Comparison of ENCODE assay signal across 33 cellular contexts in the genomic region with DNA sequence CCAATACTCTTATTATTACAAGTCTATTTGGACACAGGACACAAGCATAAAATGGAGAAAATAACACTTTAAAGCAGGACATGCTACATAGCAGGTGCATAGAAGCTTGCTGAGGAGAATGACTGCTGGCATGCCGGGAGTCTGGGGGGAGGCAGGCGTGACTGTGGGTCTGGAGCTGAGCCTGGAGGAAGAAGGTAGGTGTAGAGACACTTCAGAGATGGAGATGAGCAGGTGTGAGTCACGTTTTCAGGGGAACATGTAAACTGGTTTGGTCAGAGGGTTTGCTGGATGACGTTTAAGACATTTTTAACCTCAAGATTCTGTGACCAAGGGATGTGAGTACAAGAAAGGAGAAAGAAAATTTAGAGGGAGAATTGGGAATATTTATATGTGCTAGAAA. TPM values are rescaled to one million over a fixed set of nuclear protein-coding genes. Genes with fewer than 3 reads are reported as not detected.
DNase-seq lines count a peak whose midpoint lies in the region; ATAC-seq, FAIRE-seq and TF ChIP-seq lines count a peak whose summit lies in the region.
"Had no signal": no experiment of that assay in that cellular context is flagged by ENCODE, and none has a peak within 500 bp of the region (broad histone marks: within the 10 kb centered on the region; RNA-seq: fewer than 3 reads in every experiment).

No MANE protein-coding gene starts in this region.

- no peaks in the 10 kb centered on the region for H3K79me2 ChIP-seq in keratinocyte (ENCODE audit: control insufficient read depth, insufficient read depth, low read length)

- H3K27ac ChIP-seq in keratinocyte (ENCODE audit: control insufficient read depth, insufficient read depth, low read length) (no peak overlapping the region), stomach (no peak overlapping the region)
- H3K27ac ChIP-seq: A549, esophagus muscularis mucosa, tibial artery, VCaP had no signal

- H3K36me3 ChIP-seq in keratinocyte (ENCODE audit: control insufficient read depth in 2 of 2, extremely low read depth in 1 of 2, insufficient read depth in 2 of 2, low read length in 2 of 2) (no peaks in the 10 kb centered on the region), stomach (peaks cover 12 to 71% (median 39%) of the 10 kb centered on the region in 4 donors)

- no peak overlapping the region for H3K27ac Mint-ChIP-seq in activated naive CD8-positive, alpha-beta T cell treated with anti-CD3 and anti-CD28 coated beads, Interleukin-2, amount 50 U/mL, for 24 hours
- H3K27ac Mint-ChIP-seq in activated naive CD8-positive, alpha-beta T cell treated with anti-CD3 and anti-CD28 coated beads for 36 hours, result no peak overlapping the region
- peak overlapping the region; percentile 42 for H3K27ac Mint-ChIP-seq in activated T-helper 17 cell treated with anti-CD3 and anti-CD28 coated beads, Interleukin-2, amount 50 U/mL, for 72 hours
- peak overlapping the region; percentile 85 for H3K27ac Mint-ChIP-seq in type B pancreatic cell
- H3K27ac Mint-ChIP-seq in activated CD8-positive, alpha-beta T cell treated with anti-CD3 and anti-CD28 coated beads for 36 hours, result no peak overlapping the region
- H3K27ac Mint-ChIP-seq: activated CD4-positive, alpha-beta T cell treated with anti-CD3 and anti-CD28 coated beads, Interleukin-2, amount 10 ng/mL, durations not matched to agents 7 days and 5 days; activated naive CD4-positive, alpha-beta T cell treated with anti-CD3 and anti-CD28 coated beads, Interleukin-2, amount 50 U/mL, for 24 hours; activated T-helper 2 cell treated with anti-CD3 and anti-CD28 coated beads, Interferon-gamma antibody, Interleukin-2, Interleukin-4, amounts not matched to agents 10 μg/mL and 5 μg/mL and 100 μg/mL, durations not matched to agents 14 hours and 24 hours and 36 hours; CD4-positive, alpha-beta T cell; progenitor cell of endocrine pancreas had no signal

- WGBS in stomach, 5 donors, result 60 to 77% (median 73%) methylated on average over 4 of the region's 4 CpGs

- H4K20me1 ChIP-seq in keratinocyte (ENCODE audit: control insufficient read depth, extremely low read depth, insufficient read depth, low read length), result no peaks in the 10 kb centered on the region

- intact Hi-C loops in stomach (cut with DNase I; ENCODE audit: low total_unique reads), result no loop called here
- intact Hi-C loops in activated CD8-positive, alpha-beta T cell treated with anti-CD3 and anti-CD28 coated beads for 36 hours (cut with micrococcal nuclease), result no loop called here

- FAIRE-seq in keratinocyte (lab: Jason Lieb, UNC), result peak; percentile 76
- FAIRE-seq: A549, frontal cortex, GM12892 had no signal

- H3K4me2 ChIP-seq in keratinocyte (ENCODE audit: control insufficient read depth, extremely low read depth, insufficient read depth, low read depth, low read length), result no peak overlapping the region
- H3K4me2 ChIP-seq: A549 had no signal

- no peaks in the 10 kb centered on the region for H3K27me3 Mint-ChIP-seq in activated naive CD8-positive, alpha-beta T cell treated with anti-CD3 and anti-CD28 coated beads, Interleukin-2, amount 50 U/mL, for 24 hours
- H3K27me3 Mint-ChIP-seq in activated naive CD8-positive, alpha-beta T cell treated with anti-CD3 and anti-CD28 coated beads for 36 hours, result no peaks in the 10 kb centered on the region
- no peaks in the 10 kb centered on the region for H3K27me3 Mint-ChIP-seq in activated T-helper 17 cell treated with anti-CD3 and anti-CD28 coated beads, Interleukin-2, amount 50 U/mL, for 72 hours
- no peaks in the 10 kb centered on the region for H3K27me3 Mint-ChIP-seq in type B pancreatic cell
- H3K27me3 Mint-ChIP-seq in activated CD8-positive, alpha-beta T cell treated with anti-CD3 and anti-CD28 coated beads for 36 hours, result no peaks in the 10 kb centered on the region
- H3K27me3 Mint-ChIP-seq: activated CD4-positive, alpha-beta T cell treated with anti-CD3 and anti-CD28 coated beads, Interleukin-2, amount 10 ng/mL, durations not matched to agents 7 days and 5 days; activated naive CD4-positive, alpha-beta T cell treated with anti-CD3 and anti-CD28 coated beads, Interleukin-2, amount 50 U/mL, for 24 hours; CD4-positive, alpha-beta T cell; effector memory CD8-positive, alpha-beta T cell; progenitor cell of endocrine pancreas had no signal

- no peaks in the 10 kb centered on the region for H3K36me3 Mint-ChIP-seq in activated naive CD8-positive, alpha-beta T cell treated with anti-CD3 and anti-CD28 coated beads, Interleukin-2, amount 50 U/mL, for 24 hours (ENCODE audit: low read depth)
- H3K36me3 Mint-ChIP-seq in activated naive CD8-positive, alpha-beta T cell treated with anti-CD3 and anti-CD28 coated beads for 36 hours, result no peaks in the 10 kb centered on the region
- no peaks in the 10 kb centered on the region for H3K36me3 Mint-ChIP-seq in activated T-helper 17 cell treated with anti-CD3 and anti-CD28 coated beads, Interleukin-2, amount 50 U/mL, for 72 hours (ENCODE audit: low read depth)
- peaks cover 13% of the 10 kb centered on the region for H3K36me3 Mint-ChIP-seq in type B pancreatic cell
- H3K36me3 Mint-ChIP-seq in activated CD8-positive, alpha-beta T cell treated with anti-CD3 and anti-CD28 coated beads for 36 hours (ENCODE audit: low read depth), result no peaks in the 10 kb centered on the region
- H3K36me3 Mint-ChIP-seq: activated naive CD4-positive, alpha-beta T cell treated with anti-CD3 and anti-CD28 coated beads, Interleukin-2, amount 50 U/mL, for 24 hours had no signal

- peaks cover 11% of the 10 kb centered on the region for H3K4me1 Mint-ChIP-seq in activated naive CD8-positive, alpha-beta T cell treated with anti-CD3 and anti-CD28 coated beads, Interleukin-2, amount 50 U/mL, for 24 hours
- H3K4me1 Mint-ChIP-seq in activated naive CD8-positive, alpha-beta T cell treated with anti-CD3 and anti-CD28 coated beads for 36 hours, result peaks cover 2% of the 10 kb centered on the region
- peaks cover 10% of the 10 kb centered on the region for H3K4me1 Mint-ChIP-seq in activated T-helper 17 cell treated with anti-CD3 and anti-CD28 coated beads, Interleukin-2, amount 50 U/mL, for 72 hours
- peaks cover 6% of the 10 kb centered on the region for H3K4me1 Mint-ChIP-seq in type B pancreatic cell (ENCODE audit: unreplicated experiment)
- peaks cover 9% of the 10 kb centered on the region for H3K4me1 Mint-ChIP-seq in activated CD8-positive, alpha-beta T cell treated with anti-CD3 and anti-CD28 coated beads for 36 hours (ENCODE audit: low read depth)

- no peaks in the 10 kb centered on the region for H3K9me1 ChIP-seq in keratinocyte (ENCODE audit: control insufficient read depth, extremely low read depth, insufficient read depth, low read length)

- no peak for DNase-seq in activated naive CD8-positive, alpha-beta T cell treated with anti-CD3 and anti-CD28 coated beads, Interleukin-2, amount 50 U/mL, for 24 hours
- DNase-seq in activated naive CD8-positive, alpha-beta T cell treated with anti-CD3 and anti-CD28 coated beads for 36 hours, result no peak
- DNase-seq in keratinocyte (ENCODE audit: low read depth, low spot score) (no peak), type B pancreatic cell (ENCODE audit: extremely low spot score, unreplicated experiment) (no peak), stomach (no peak)
- DNase-seq in activated CD8-positive, alpha-beta T cell treated with anti-CD3 and anti-CD28 coated beads for 36 hours, result no peak
- DNase-seq: activated CD4-positive, alpha-beta T cell treated with anti-CD3 and anti-CD28 coated beads, Interleukin-2, amount 10 ng/mL, durations not matched to agents 7 days and 5 days; AML-193; aorta; CD4-positive, alpha-beta T cell; cortex of kidney; effector memory CD8-positive, alpha-beta T cell; H7; mesendoderm; MG63; NCI-H446 treated with DMSO at 0.1 percent for 48 hours; stimulated activated CD4-positive, alpha-beta T cell treated with anti-CD3 and anti-CD28 coated beads, Interleukin-15, amount 100 ng/mL, for 24 hours; stimulated activated naive CD8-positive, alpha-beta T cell treated with anti-CD3 and anti-CD28 coated beads, Interleukin-15, Interleukin-2, amounts not matched to agents 100 U/mL and 50 U/mL, for 24 hours; tibial artery had no signal

- H3K9me3 Mint-ChIP-seq in activated naive CD8-positive, alpha-beta T cell treated with anti-CD3 and anti-CD28 coated beads, Interleukin-2, amount 50 U/mL, for 24 hours, result no peaks in the 10 kb centered on the region
- H3K9me3 Mint-ChIP-seq in activated naive CD8-positive, alpha-beta T cell treated with anti-CD3 and anti-CD28 coated beads for 36 hours, result no peaks in the 10 kb centered on the region
- no peaks in the 10 kb centered on the region for H3K9me3 Mint-ChIP-seq in activated T-helper 17 cell treated with anti-CD3 and anti-CD28 coated beads, Interleukin-2, amount 50 U/mL, for 72 hours
- no peaks in the 10 kb centered on the region for H3K9me3 Mint-ChIP-seq in type B pancreatic cell
- no peaks in the 10 kb centered on the region for H3K9me3 Mint-ChIP-seq in activated CD8-positive, alpha-beta T cell treated with anti-CD3 and anti-CD28 coated beads for 36 hours
- H3K9me3 Mint-ChIP-seq: activated CD4-positive, alpha-beta T cell treated with anti-CD3 and anti-CD28 coated beads, Interleukin-2, amount 10 ng/mL, durations not matched to agents 7 days and 5 days; activated naive CD4-positive, alpha-beta T cell treated with anti-CD3 and anti-CD28 coated beads, Interleukin-2, amount 50 U/mL, for 24 hours; activated T-helper 2 cell treated with anti-CD3 and anti-CD28 coated beads, Interferon-gamma antibody, Interleukin-2, Interleukin-4, amounts not matched to agents 10 μg/mL and 5 μg/mL and 100 μg/mL, durations not matched to agents 14 hours and 24 hours and 36 hours; CD4-positive, alpha-beta T cell; effector memory CD8-positive, alpha-beta T cell had no signal

- no peak overlapping the region for H2AFZ ChIP-seq in keratinocyte (ENCODE audit: control insufficient read depth, low read length)

- no peak overlapping the region for H3K9ac ChIP-seq in keratinocyte (ENCODE audit: control insufficient read depth, extremely low read depth, insufficient read depth, low read length)

- TF ChIP-seq CTCF in keratinocyte (optimal IDR thresholded peaks at IDR 0.05 in 1 of 3, IDR thresholded peaks at IDR 0.05 in 1 of 3, conservative IDR thresholded peaks at IDR 0.05 in 1 of 3; ENCODE audit: extremely low read depth in 1 of 3, insufficient read depth in 2 of 3, low read length in 3 of 3), result no peak
- TF ChIP-seq CTCF in type B pancreatic cell (conservative IDR thresholded peaks at IDR 0.05), result no peak
- no peak for TF ChIP-seq CTCF in stomach (IDR thresholded peaks at IDR 0.05)
- TF ChIP-seq CTCF in activated CD8-positive, alpha-beta T cell treated with anti-CD3 and anti-CD28 coated beads for 36 hours (IDR thresholded peaks at IDR 0.05), result no peak

- POLR2A ChIA-PET in activated CD8-positive, alpha-beta T cell treated with anti-CD3 and anti-CD28 coated beads for 36 hours (lab: Charles Lee), result interaction anchor here (0.6 kb wide), 1 partner anchor 26 kb away, joined by 3 read pairs; no protein-coding TSS in a partner anchor

- no peak for TF ChIP-seq POLR2A in stomach (IDR thresholded peaks at IDR 0.05)

- CTCF ChIA-PET in activated CD8-positive, alpha-beta T cell treated with anti-CD3 and anti-CD28 coated beads for 36 hours (lab: Charles Lee), result no interaction called here

- H3K9me3 ChIP-seq in keratinocyte (ENCODE audit: control insufficient read depth, low read depth, low read length) (no peaks in the 10 kb centered on the region), stomach (no peaks in the 10 kb centered on the region)
- H3K9me3 ChIP-seq: A549, esophagus muscularis mucosa, MG63, tibial artery had no signal

- peak; percentile 46 for ATAC-seq in activated naive CD8-positive, alpha-beta T cell treated with anti-CD3 and anti-CD28 coated beads, Interleukin-2, amount 50 U/mL, for 24 hours
- ATAC-seq in activated T-helper 17 cell treated with anti-CD3 and anti-CD28 coated beads, Interleukin-2, amount 50 U/mL, for 72 hours (replicated peaks), result peak; percentile 93
- no peak for ATAC-seq in activated CD8-positive, alpha-beta T cell treated with anti-CD3 and anti-CD28 coated beads for 36 hours
- no peak for ATAC-seq in GM21723 (IDR thresholded peaks at IDR 0.05; ENCODE audit: unreplicated experiment)
- ATAC-seq: A549; effector memory CD8-positive, alpha-beta T cell; left lobe of liver; Right ventricle myocardium inferior; sciatic nerve; stimulated activated naive CD8-positive, alpha-beta T cell treated with anti-CD3 and anti-CD28 coated beads, Interleukin-15, Interleukin-2, amounts not matched to agents 100 U/mL and 50 U/mL, for 24 hours had no signal

- H3K27me3 ChIP-seq in keratinocyte (ENCODE audit: control insufficient read depth, extremely low read depth, insufficient read depth, low read length) (no peaks in the 10 kb centered on the region), stomach (no peaks in the 10 kb centered on the region)
- H3K27me3 ChIP-seq: esophagus muscularis mucosa, MG63, tibial artery had no signal

- no peak overlapping the region for H3K4me3 ChIP-seq in keratinocyte (ENCODE audit: control insufficient read depth in 2 of 3, extremely low read depth in 1 of 3, insufficient read depth in 2 of 3, low read depth in 1 of 3, low read length in 3 of 3)
- no peak overlapping the region for H3K4me3 ChIP-seq in stomach
- H3K4me3 ChIP-seq: A549, esophagus muscularis mucosa, MG63, tibial artery had no signal

- dilution Hi-C loops in keratinocyte (cut with MboI; ENCODE audit: extremely low pct_ligation_motif_present, low sequenced_read_pairs), result no loop called here

- no peak overlapping the region for H3K4me3 Mint-ChIP-seq in activated naive CD8-positive, alpha-beta T cell treated with anti-CD3 and anti-CD28 coated beads, Interleukin-2, amount 50 U/mL, for 24 hours
- no peak overlapping the region for H3K4me3 Mint-ChIP-seq in activated naive CD8-positive, alpha-beta T cell treated with anti-CD3 and anti-CD28 coated beads for 36 hours
- peak overlapping the region; percentile 1 for H3K4me3 Mint-ChIP-seq in activated T-helper 17 cell treated with anti-CD3 and anti-CD28 coated beads, Interleukin-2, amount 50 U/mL, for 72 hours
- H3K4me3 Mint-ChIP-seq in type B pancreatic cell, result peak overlapping the region; percentile 13
- H3K4me3 Mint-ChIP-seq in activated CD8-positive, alpha-beta T cell treated with anti-CD3 and anti-CD28 coated beads for 36 hours, result no peak overlapping the region
- H3K4me3 Mint-ChIP-seq: activated CD4-positive, alpha-beta T cell treated with anti-CD3 and anti-CD28 coated beads, Interleukin-2, amount 10 ng/mL, durations not matched to agents 7 days and 5 days; activated naive CD4-positive, alpha-beta T cell treated with anti-CD3 and anti-CD28 coated beads, Interleukin-2, amount 50 U/mL, for 24 hours; CD4-positive, alpha-beta T cell; effector memory CD8-positive, alpha-beta T cell had no signal

- no peak for TF ChIP-seq EP300 in stomach (IDR thresholded peaks at IDR 0.05)

- H3K4me1 ChIP-seq in keratinocyte (ENCODE audit: control insufficient read depth, extremely low read depth, insufficient read depth, low read length) (peaks cover 16% of the 10 kb centered on the region), stomach (peaks cover 0 to 6% (median 2%) of the 10 kb centered on the region in 4 donors)
- H3K4me1 ChIP-seq: tibial artery had no signal

RNA-seq across cellular contexts. Expression of a gene that starts 24.5 kb away (rescaled TPM):
- 1 to 10 TPM; 2.4 to 2.7 TPM for total RNA-seq in activated naive CD8-positive, alpha-beta T cell treated with anti-CD3 and anti-CD28 coated beads for 36 hours
- 1 to 10 TPM; 1.5 to 1.8 TPM for total RNA-seq in activated T-helper 17 cell treated with anti-CD3 and anti-CD28 coated beads, Interleukin-2, amount 50 U/mL, for 72 hours
- 7.1 to 12.5 TPM (median 9.5 TPM) in 3 replicates for polyA plus RNA-seq in keratinocyte
- polyA plus RNA-seq in keratinocyte (2011; ENCODE audit: low read depth), result 6.0 TPM
- polyA plus RNA-seq in keratinocyte (2011; cell fraction: cytosol; rRNA removed), result 5.4 and 7.7 TPM in 2 replicates
- 7.7 and 8.5 TPM in 2 replicates for polyA plus RNA-seq in keratinocyte (2011; cell fraction: nucleus; rRNA removed)
- 6.5 and 7.2 TPM in 2 replicates for polyA plus RNA-seq in keratinocyte (2012; ENCODE audit: low replicate concordance)
- polyA minus RNA-seq in keratinocyte, result 6.1 to 13.7 TPM (median 10.1 TPM) in 3 replicates
- polyA minus RNA-seq in keratinocyte (2011; cell fraction: cytosol; rRNA and poly(A)+ RNA removed), result 6.7 TPM
- polyA minus RNA-seq in keratinocyte (2011; cell fraction: nucleus; rRNA and poly(A)+ RNA removed), result 2.4 and 7.1 TPM in 2 replicates
- 12.4 and 15.3 TPM in 2 replicates for total RNA-seq in type B pancreatic cell (ENCODE audit: low replicate concordance)
- 10 to 100 TPM in 2 of 5 donors, 1 to 10 TPM in 3; 1.7 to 69.4 (median 9.7) TPM for total RNA-seq in stomach
- 1 to 10 TPM; 5.3 to 9.5 (median 8.6) TPM for polyA plus RNA-seq in stomach
- 1 to 10 TPM; 1.2 to 1.5 TPM for total RNA-seq in activated CD8-positive, alpha-beta T cell treated with anti-CD3 and anti-CD28 coated beads for 36 hours

RNA-seq across cellular contexts. Expression of a gene that starts 28.1 kb away (rescaled TPM):
- 10 to 100 TPM; 64.1 to 66.8 TPM for total RNA-seq in activated naive CD8-positive, alpha-beta T cell treated with anti-CD3 and anti-CD28 coated beads for 36 hours
- 10 to 100 TPM; 24.6 to 59.6 TPM for total RNA-seq in activated T-helper 17 cell treated with anti-CD3 and anti-CD28 coated beads, Interleukin-2, amount 50 U/mL, for 72 hours
- polyA plus RNA-seq in keratinocyte (41.3 to 67.8 TPM (median 45.3 TPM) in 3 replicates), stomach (10 to 100 TPM; 46.5 to 65.7 (median 64.8) TPM)
- polyA plus RNA-seq in keratinocyte (2011; ENCODE audit: low read depth), result 12.7 TPM
- polyA plus RNA-seq in keratinocyte (2011; cell fraction: cytosol; rRNA removed), result 43.5 and 55.1 TPM in 2 replicates
- 15.1 and 19.6 TPM in 2 replicates for polyA plus RNA-seq in keratinocyte (2011; cell fraction: nucleus; rRNA removed)
- 28.2 and 48.4 TPM in 2 replicates for polyA plus RNA-seq in keratinocyte (2012; ENCODE audit: low replicate concordance)
- 29.0 to 51.7 TPM (median 34.5 TPM) in 3 replicates for polyA minus RNA-seq in keratinocyte
- 41.6 TPM for polyA minus RNA-seq in keratinocyte (2011; cell fraction: cytosol; rRNA and poly(A)+ RNA removed)
- polyA minus RNA-seq in keratinocyte (2011; cell fraction: nucleus; rRNA and poly(A)+ RNA removed), result 6.8 and 8.8 TPM in 2 replicates
- total RNA-seq in type B pancreatic cell (ENCODE audit: low replicate concordance) (32.3 and 36.4 TPM in 2 replicates), stomach (100 to 1,000 TPM in 1 of 5 donors, 10 to 100 TPM in 3, 1 to 10 TPM in 1; 5.1 to 261 (median 42.6) TPM)
- total RNA-seq in activated CD8-positive, alpha-beta T cell treated with anti-CD3 and anti-CD28 coated beads for 36 hours, result 10 to 100 TPM; 43.8 to 46.2 TPM

RNA-seq across cellular contexts. Expression of a gene that starts 38.4 kb away (rescaled TPM):
- 100 to 1,000 TPM; 137 to 149 TPM for total RNA-seq in activated naive CD8-positive, alpha-beta T cell treated with anti-CD3 and anti-CD28 coated beads for 36 hours
- total RNA-seq in activated T-helper 17 cell treated with anti-CD3 and anti-CD28 coated beads, Interleukin-2, amount 50 U/mL, for 72 hours, result 100 to 1,000 TPM in 1 of 2 donors, 10 to 100 TPM in 1; 57.3 to 128 TPM
- polyA plus RNA-seq in keratinocyte (74.2 to 133 TPM (median 130 TPM) in 3 replicates), stomach (100 to 1,000 TPM; 152 to 163 (median 161) TPM)
- polyA plus RNA-seq in keratinocyte (2011; ENCODE audit: low read depth), result 98.8 TPM
- 127 and 178 TPM in 2 replicates for polyA plus RNA-seq in keratinocyte (2011; cell fraction: cytosol; rRNA removed)
- 46.1 and 50.4 TPM in 2 replicates for polyA plus RNA-seq in keratinocyte (2011; cell fraction: nucleus; rRNA removed)
- 60.5 and 118 TPM in 2 replicates for polyA plus RNA-seq in keratinocyte (2012; ENCODE audit: low replicate concordance)
- polyA minus RNA-seq in keratinocyte, result 11.5 to 46.4 TPM (median 28.0 TPM) in 3 replicates
- 35.3 TPM for polyA minus RNA-seq in keratinocyte (2011; cell fraction: cytosol; rRNA and poly(A)+ RNA removed)
- polyA minus RNA-seq in keratinocyte (2011; cell fraction: nucleus; rRNA and poly(A)+ RNA removed), result 8.8 and 10.9 TPM in 2 replicates
- total RNA-seq in type B pancreatic cell (ENCODE audit: low replicate concordance) (69.4 and 69.5 TPM in 2 replicates), stomach (100 to 1,000 TPM in 1 of 5 donors, 10 to 100 TPM in 4; 21.9 to 110 (median 33.8) TPM)
- 100 to 1,000 TPM; 120 to 129 TPM for total RNA-seq in activated CD8-positive, alpha-beta T cell treated with anti-CD3 and anti-CD28 coated beads for 36 hours

RNA-seq across cellular contexts. Expression of a gene that starts 40.1 kb away (rescaled TPM):
- 10 to 100 TPM; 43.1 to 51.5 TPM for total RNA-seq in activated naive CD8-positive, alpha-beta T cell treated with anti-CD3 and anti-CD28 coated beads for 36 hours
- 10 to 100 TPM; 44.1 to 56.8 TPM for total RNA-seq in activated T-helper 17 cell treated with anti-CD3 and anti-CD28 coated beads, Interleukin-2, amount 50 U/mL, for 72 hours
- polyA plus RNA-seq in keratinocyte (8.5 to 10.4 TPM (median 10.3 TPM) in 3 replicates), stomach (10 to 100 TPM; 14.6 to 36.0 (median 32.1) TPM)
- polyA plus RNA-seq in keratinocyte (2011; ENCODE audit: low read depth), result 14.7 TPM
- 6.1 and 7.0 TPM in 2 replicates for polyA plus RNA-seq in keratinocyte (2011; cell fraction: cytosol; rRNA removed)
- 19.3 and 23.3 TPM in 2 replicates for polyA plus RNA-seq in keratinocyte (2011; cell fraction: nucleus; rRNA removed)
- 9.8 and 17.6 TPM in 2 replicates for polyA plus RNA-seq in keratinocyte (2012; ENCODE audit: low replicate concordance)
- 14.0 to 28.2 TPM (median 16.3 TPM) in 3 replicates for polyA minus RNA-seq in keratinocyte
- polyA minus RNA-seq in keratinocyte (2011; cell fraction: cytosol; rRNA and poly(A)+ RNA removed), result 6.3 TPM
- 7.2 and 8.5 TPM in 2 replicates for polyA minus RNA-seq in keratinocyte (2011; cell fraction: nucleus; rRNA and poly(A)+ RNA removed)
- total RNA-seq in type B pancreatic cell (ENCODE audit: low replicate concordance) (58.5 and 59.5 TPM in 2 replicates), stomach (10 to 100 TPM; 14.0 to 57.4 (median 28.3) TPM)
- 10 to 100 TPM; 41.2 to 44.4 TPM for total RNA-seq in activated CD8-positive, alpha-beta T cell treated with anti-CD3 and anti-CD28 coated beads for 36 hours

RNA-seq across cellular contexts. Expression of a gene that starts 56.9 kb away (rescaled TPM):
- under 1 TPM; 0.04 to 0.06 TPM for total RNA-seq in activated naive CD8-positive, alpha-beta T cell treated with anti-CD3 and anti-CD28 coated beads for 36 hours
- total RNA-seq in activated T-helper 17 cell treated with anti-CD3 and anti-CD28 coated beads, Interleukin-2, amount 50 U/mL, for 72 hours, result under 1 TPM in 1 of 2 donors, not detected in 1; 0.90 TPM
- polyA plus RNA-seq in keratinocyte, result not detected in 3 replicates
- not detected for polyA plus RNA-seq in keratinocyte (2011; ENCODE audit: low read depth)
- polyA plus RNA-seq in keratinocyte (2011; cell fraction: cytosol; rRNA removed), result not detected in 2 replicates
- not detected in 2 replicates for polyA plus RNA-seq in keratinocyte (2011; cell fraction: nucleus; rRNA removed)
- polyA plus RNA-seq in keratinocyte (2012; ENCODE audit: low replicate concordance), result not detected in 2 replicates
- not detected in 3 replicates for polyA minus RNA-seq in keratinocyte
- polyA minus RNA-seq in keratinocyte (2011; cell fraction: cytosol; rRNA and poly(A)+ RNA removed), result not detected
- not detected in 2 replicates for polyA minus RNA-seq in keratinocyte (2011; cell fraction: nucleus; rRNA and poly(A)+ RNA removed)
- total RNA-seq in type B pancreatic cell (ENCODE audit: low replicate concordance), result 2.1 and 10.6 TPM in 2 replicates
- total RNA-seq in stomach, result 10 to 100 TPM in 4 of 5 donors, not detected in 1; 12.7 to 30.9 (median 21.2) TPM
- polyA plus RNA-seq in stomach, result 1 to 10 TPM; 1.6 to 6.7 (median 5.8) TPM
- total RNA-seq in activated CD8-positive, alpha-beta T cell treated with anti-CD3 and anti-CD28 coated beads for 36 hours, result not detected
- total RNA-seq: OCI-LY7 had no signal
- polyA plus RNA-seq: A549 had no signal

Comparison
In these comparisons a context has a peak if more than half of its experiments do, and no peak if none do; other contexts are left out.
1. ATAC-seq: peak in activated naive CD8-positive, alpha-beta T cell treated with anti-CD3 and anti-CD28 coated beads, Interleukin-2, amount 50 U/mL, for 24 hours (single experiment) and activated T-helper 17 cell treated with anti-CD3 and anti-CD28 coated beads, Interleukin-2, amount 50 U/mL, for 72 hours (single experiment); none in activated CD8-positive, alpha-beta T cell treated with anti-CD3 and anti-CD28 coated beads for 36 hours (single experiment) and GM21723 (single experiment).
2. H3K27ac Mint-ChIP-seq: peak in activated T-helper 17 cell treated with anti-CD3 and anti-CD28 coated beads, Interleukin-2, amount 50 U/mL, for 72 hours (single experiment) and type B pancreatic cell (single experiment); none in activated naive CD8-positive, alpha-beta T cell treated with anti-CD3 and anti-CD28 coated beads, Interleukin-2, amount 50 U/mL, for 24 hours (single experiment), activated naive CD8-positive, alpha-beta T cell treated with anti-CD3 and anti-CD28 coated beads for 36 hours (single experiment) and activated CD8-positive, alpha-beta T cell treated with anti-CD3 and anti-CD28 coated beads for 36 hours (single experiment).
3. H3K4me3 Mint-ChIP-seq: peak in activated T-helper 17 cell treated with anti-CD3 and anti-CD28 coated beads, Interleukin-2, amount 50 U/mL, for 72 hours (single experiment) and type B pancreatic cell (single experiment); none in activated naive CD8-positive, alpha-beta T cell treated with anti-CD3 and anti-CD28 coated beads, Interleukin-2, amount 50 U/mL, for 24 hours (single experiment), activated naive CD8-positive, alpha-beta T cell treated with anti-CD3 and anti-CD28 coated beads for 36 hours (single experiment) and activated CD8-positive, alpha-beta T cell treated with anti-CD3 and anti-CD28 coated beads for 36 hours (single experiment).